ENCODE assay signal across 1 cellular context in the genomic region with DNA sequence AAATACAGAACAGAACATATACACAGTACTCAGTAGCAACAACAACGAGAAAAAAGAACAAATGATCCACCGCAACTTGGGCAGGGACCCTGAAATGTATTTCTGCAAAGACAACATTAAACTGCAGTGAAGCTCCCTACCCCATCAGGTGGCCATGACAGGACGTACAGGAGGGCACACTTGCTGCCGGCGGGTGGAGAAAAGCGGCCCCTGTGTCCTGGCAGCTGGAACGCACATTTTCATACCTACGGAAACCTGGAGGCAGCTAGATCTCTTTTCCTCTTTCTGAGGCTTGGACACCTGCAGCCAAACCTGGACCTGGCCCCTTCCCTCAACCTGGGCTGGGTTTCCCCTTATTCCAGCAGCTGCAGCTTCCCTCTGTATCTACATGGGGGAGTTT.
TF ChIP-seq lines count a peak whose summit lies in the region.

No MANE protein-coding gene starts in this region.

TF ChIP-seq in GM23338, 12 proteins besides CTCF, POLR2A, EP300 and RAD21 (continued from another document):
- TF ChIP-seq, protein P1, sequence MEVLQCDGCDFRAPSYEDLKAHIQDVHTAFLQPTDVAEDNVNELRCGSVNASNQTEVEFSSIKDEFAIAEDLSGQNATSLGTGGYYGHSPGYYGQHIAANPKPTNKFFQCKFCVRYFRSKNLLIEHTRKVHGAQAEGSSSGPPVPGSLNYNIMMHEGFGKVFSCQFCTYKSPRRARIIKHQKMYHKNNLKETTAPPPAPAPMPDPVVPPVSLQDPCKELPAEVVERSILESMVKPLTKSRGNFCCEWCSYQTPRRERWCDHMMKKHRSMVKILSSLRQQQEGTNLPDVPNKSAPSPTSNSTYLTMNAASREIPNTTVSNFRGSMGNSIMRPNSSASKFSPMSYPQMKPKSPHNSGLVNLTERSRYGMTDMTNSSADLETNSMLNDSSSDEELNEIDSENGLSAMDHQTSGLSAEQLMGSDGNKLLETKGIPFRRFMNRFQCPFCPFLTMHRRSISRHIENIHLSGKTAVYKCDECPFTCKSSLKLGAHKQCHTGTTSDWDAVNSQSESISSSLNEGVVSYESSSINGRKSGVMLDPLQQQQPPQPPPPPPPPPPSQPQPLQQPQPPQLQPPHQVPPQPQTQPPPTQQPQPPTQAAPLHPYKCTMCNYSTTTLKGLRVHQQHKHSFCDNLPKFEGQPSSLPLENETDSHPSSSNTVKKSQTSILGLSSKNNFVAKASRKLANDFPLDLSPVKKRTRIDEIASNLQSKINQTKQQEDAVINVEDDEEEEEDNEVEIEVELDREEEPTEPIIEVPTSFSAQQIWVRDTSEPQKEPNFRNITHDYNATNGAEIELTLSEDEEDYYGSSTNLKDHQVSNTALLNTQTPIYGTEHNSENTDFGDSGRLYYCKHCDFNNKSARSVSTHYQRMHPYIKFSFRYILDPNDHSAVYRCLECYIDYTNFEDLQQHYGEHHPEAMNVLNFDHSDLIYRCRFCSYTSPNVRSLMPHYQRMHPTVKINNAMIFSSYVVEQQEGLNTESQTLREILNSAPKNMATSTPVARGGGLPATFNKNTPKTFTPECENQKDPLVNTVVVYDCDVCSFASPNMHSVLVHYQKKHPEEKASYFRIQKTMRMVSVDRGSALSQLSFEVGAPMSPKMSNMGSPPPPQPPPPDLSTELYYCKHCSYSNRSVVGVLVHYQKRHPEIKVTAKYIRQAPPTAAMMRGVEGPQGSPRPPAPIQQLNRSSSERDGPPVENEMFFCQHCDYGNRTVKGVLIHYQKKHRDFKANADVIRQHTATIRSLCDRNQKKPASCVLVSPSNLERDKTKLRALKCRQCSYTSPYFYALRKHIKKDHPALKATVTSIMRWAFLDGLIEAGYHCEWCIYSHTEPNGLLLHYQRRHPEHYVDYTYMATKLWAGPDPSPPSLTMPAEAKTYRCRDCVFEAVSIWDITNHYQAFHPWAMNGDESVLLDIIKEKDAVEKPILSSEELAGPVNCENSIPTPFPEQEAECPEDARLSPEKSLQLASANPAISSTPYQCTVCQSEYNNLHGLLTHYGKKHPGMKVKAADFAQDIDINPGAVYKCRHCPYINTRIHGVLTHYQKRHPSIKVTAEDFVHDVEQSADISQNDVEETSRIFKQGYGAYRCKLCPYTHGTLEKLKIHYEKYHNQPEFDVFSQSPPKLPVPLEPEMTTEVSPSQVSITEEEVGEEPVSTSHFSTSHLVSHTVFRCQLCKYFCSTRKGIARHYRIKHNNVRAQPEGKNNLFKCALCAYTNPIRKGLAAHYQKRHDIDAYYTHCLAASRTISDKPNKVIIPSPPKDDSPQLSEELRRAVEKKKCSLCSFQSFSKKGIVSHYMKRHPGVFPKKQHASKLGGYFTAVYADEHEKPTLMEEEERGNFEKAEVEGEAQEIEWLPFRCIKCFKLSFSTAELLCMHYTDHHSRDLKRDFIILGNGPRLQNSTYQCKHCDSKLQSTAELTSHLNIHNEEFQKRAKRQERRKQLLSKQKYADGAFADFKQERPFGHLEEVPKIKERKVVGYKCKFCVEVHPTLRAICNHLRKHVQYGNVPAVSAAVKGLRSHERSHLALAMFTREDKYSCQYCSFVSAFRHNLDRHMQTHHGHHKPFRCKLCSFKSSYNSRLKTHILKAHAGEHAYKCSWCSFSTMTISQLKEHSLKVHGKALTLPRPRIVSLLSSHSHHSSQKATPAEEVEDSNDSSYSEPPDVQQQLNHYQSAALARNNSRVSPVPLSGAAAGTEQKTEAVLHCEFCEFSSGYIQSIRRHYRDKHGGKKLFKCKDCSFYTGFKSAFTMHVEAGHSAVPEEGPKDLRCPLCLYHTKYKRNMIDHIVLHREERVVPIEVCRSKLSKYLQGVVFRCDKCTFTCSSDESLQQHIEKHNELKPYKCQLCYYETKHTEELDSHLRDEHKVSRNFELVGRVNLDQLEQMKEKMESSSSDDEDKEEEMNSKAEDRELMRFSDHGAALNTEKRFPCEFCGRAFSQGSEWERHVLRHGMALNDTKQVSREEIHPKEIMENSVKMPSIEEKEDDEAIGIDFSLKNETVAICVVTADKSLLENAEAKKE (CRISPR knock-in tag; IDR thresholded peaks at IDR 0.05): no peak
